Comparison of ENCODE assay signal across 8 cellular contexts in genomic region chr4:76147454-76148141, GRCh38. TPM values are rescaled to one million over a fixed set of nuclear protein-coding genes. Genes with fewer than 3 reads are reported as not detected.
A peak's percentile ranks its signal among the peaks of the same experiment; 100 is the strongest.
DNase-seq lines count a peak whose midpoint lies in the region; ATAC-seq and TF ChIP-seq lines count a peak whose summit lies in the region.

No MANE protein-coding gene starts in this region.

- H3K4me1 ChIP-seq in breast epithelium = peaks cover 0 to 14% of the 10 kb centered on the region in 2 donors

- no peak for TF ChIP-seq CTCF in breast epithelium (IDR thresholded peaks at IDR 0.05)

- DNase-seq in NCI-H1417 (lab: John Stamatoyannopoulos, UW) (peak; percentile 72 to 93 (median 88)), NCI-H1417 treated with DMSO at 0.1 percent for 48 hours (lab: John Stamatoyannopoulos, UW) (no peak), NCI-H1694 (lab: John Stamatoyannopoulos, UW) (peak; percentile 21), T-helper 9 cell (peak; percentile 5), breast epithelium (ENCODE audit: low spot score in 2 of 2) (peak; percentile 28 to 52), inferior parietal cortex (ENCODE audit: extremely low spot score) (peak; percentile 29)
- peak; percentile 27 to 49 (median 35) for DNase-seq in stimulated activated CD4-positive, alpha-beta T cell treated with anti-CD3 and anti-CD28 coated beads, Interleukin-12 subunit alpha, Interleukin-12 subunit beta, amount 100 ng/mL, for 48 hours (ENCODE audit: low read depth in 2 of 3, low spot score in 1 of 3)

- H3K27ac ChIP-seq in breast epithelium = peak overlapping the region; percentile 95 to 96

- no peaks in the 10 kb centered on the region for H3K9me3 ChIP-seq in breast epithelium

- no peak for TF ChIP-seq POLR2A in breast epithelium (IDR thresholded peaks at IDR 0.05)

- H3K4me3 ChIP-seq in breast epithelium = peak overlapping the region; percentile 79 to 97 (median 94)

- peak; percentile 35 for ATAC-seq in HG02852 (IDR thresholded peaks at IDR 0.05; ENCODE audit: unreplicated experiment)

- intact Hi-C loops in breast epithelium (cut with DNase I; ENCODE audit: low total_unique reads) = no loop called here

- H3K27me3 ChIP-seq in breast epithelium = no peaks in the 10 kb centered on the region

- H3K36me3 ChIP-seq in breast epithelium = no peaks in the 10 kb centered on the region

RNA-seq across cellular contexts. Expression of gene NUP54, which starts 0.6 kb away (rescaled TPM):
- total RNA-seq in breast epithelium = 10 to 100 TPM; 46.6 to 70.5 (median 56.7) TPM
